ENCODE assay signal across 1 cellular context in the genomic region with DNA sequence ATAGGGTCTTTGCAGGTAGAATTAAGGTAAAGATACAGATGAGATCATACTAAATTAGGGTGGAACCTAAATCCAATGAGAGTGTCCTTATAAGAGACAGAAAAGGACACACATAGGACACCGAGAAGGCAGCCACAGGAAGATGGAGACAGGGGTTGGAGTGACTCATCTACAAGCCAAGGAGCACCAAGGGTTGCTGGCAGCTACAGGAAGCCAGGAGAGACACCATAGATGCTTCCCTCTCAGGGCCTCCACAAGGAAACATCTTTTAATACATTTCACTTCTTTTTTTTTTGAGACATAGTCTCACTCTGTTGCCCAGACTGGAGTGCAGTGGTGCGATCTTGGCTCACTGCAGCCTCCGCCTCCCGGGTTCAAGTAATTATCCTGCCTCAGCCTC.
A peak's percentile ranks its signal among the peaks of the same experiment; 100 is the strongest.
TF ChIP-seq lines count a peak whose summit lies in the region.

No MANE protein-coding gene starts in this region.

TF ChIP-seq in endothelial cell of umbilical vein, 7 proteins besides CTCF, POLR2A, EP300 and RAD21:
- TF ChIP-seq FOS (IDR thresholded peaks at IDR 0.05; ENCODE audit: borderline replicate concordance, insufficient read depth, low read length) (peak; percentile 37), EZH2 (IDR thresholded peaks at IDR 0.05; ENCODE audit: borderline replicate concordance, low read depth, low read length, severe bottlenecking) (no peak)
TF ChIP-seq in endothelial cell of umbilical vein: peak in this region for 1.
